21 cellular contexts compared by ENCODE assay signal in genomic region chr13:89832827-89833226, GRCh38.
A peak's percentile ranks its signal among the peaks of the same experiment; 100 is the strongest.
DNase-seq lines count a peak whose midpoint lies in the region; ATAC-seq and TF ChIP-seq lines count a peak whose summit lies in the region.
"Had no signal": no experiment of that assay in that cellular context is flagged by ENCODE, and none has a peak within 500 bp of the region (broad histone marks: within the 10 kb centered on the region; RNA-seq: fewer than 3 reads in every experiment).

No MANE protein-coding gene starts in this region.

- H3K4me2 ChIP-seq in GM23338 = no peak overlapping the region
- H3K4me2 ChIP-seq: SK-N-SH had no signal

- H2AFZ ChIP-seq in GM23338 = no peak overlapping the region

- no peaks in the 10 kb centered on the region for H3F3A ChIP-seq in GM23338 (replicated peaks; ENCODE audit: low read depth)

- DNase-seq in GM23338 (ENCODE audit: low spot score) (peak; percentile 4), chondrocyte (ENCODE audit: low spot score) (no peak), kidney glomerular epithelial cell (lab: John Stamatoyannopoulos, UW) (peak; percentile 69), progenitor cell of endocrine pancreas (ENCODE audit: low spot score, unreplicated experiment) (no peak), G401 (ENCODE audit: low spot score) (no peak), GM19240 (ENCODE audit: insufficient read length, low spot score) (no peak)
- no peak for DNase-seq in stimulated activated effector memory CD8-positive, alpha-beta T cell treated with anti-CD3 and anti-CD28 coated beads, Interleukin-12 subunit alpha, Interleukin-12 subunit beta, amount 100 ng/mL, for 72 hours (ENCODE audit: low spot score in 2 of 2)
- no peak for DNase-seq in central memory CD4-positive, alpha-beta T cell
- DNase-seq: CD8-positive, alpha-beta memory T cell; DMS153; GOT3; Karpas-422; MM.1S; NCI-H1105 treated with DMSO at 0.1 percent for 48 hours; NCI-H187 treated with DMSO at 0.1 percent for 48 hours; NCI-H2171; NCI-H446 treated with DMSO at 0.1 percent for 48 hours; NCI-H82; Right ventricle myocardium superior; SK-N-SH had no signal

- H3K27me3 ChIP-seq in GM23338 (ENCODE audit: insufficient read depth) = no peaks in the 10 kb centered on the region

- no peaks in the 10 kb centered on the region for H3K36me3 Mint-ChIP-seq in GM23338 (ENCODE audit: low read depth)
- no peaks in the 10 kb centered on the region for H3K36me3 Mint-ChIP-seq in chondrocyte (ENCODE audit: low read depth)
- H3K36me3 Mint-ChIP-seq in progenitor cell of endocrine pancreas (ENCODE audit: insufficient read depth) = no peaks in the 10 kb centered on the region
- no peaks in the 10 kb centered on the region for H3K36me3 Mint-ChIP-seq in stimulated activated effector memory CD8-positive, alpha-beta T cell treated with anti-CD3 and anti-CD28 coated beads, Interleukin-12 subunit alpha, Interleukin-12 subunit beta, amount 100 ng/mL, for 72 hours
- H3K36me3 Mint-ChIP-seq: CD8-positive, alpha-beta memory T cell had no signal

- in situ Hi-C loops in G401 (cut with HindIII; ENCODE audit: low sequenced_read_pairs) = no loop called here

- H3K4me1 ChIP-seq in GM23338 (ENCODE audit: insufficient read depth) = no peaks in the 10 kb centered on the region

- H3K4me3 Mint-ChIP-seq in GM23338 (no peak overlapping the region), chondrocyte (ENCODE audit: unreplicated experiment) (no peak overlapping the region), progenitor cell of endocrine pancreas (ENCODE audit: low read depth) (peak overlapping the region; percentile 7)
- no peak overlapping the region for H3K4me3 Mint-ChIP-seq in stimulated activated effector memory CD8-positive, alpha-beta T cell treated with anti-CD3 and anti-CD28 coated beads, Interleukin-12 subunit alpha, Interleukin-12 subunit beta, amount 100 ng/mL, for 72 hours
- H3K4me3 Mint-ChIP-seq: CD8-positive, alpha-beta memory T cell had no signal

- TF ChIP-seq CTCF in GM23338 (conservative IDR thresholded peaks at IDR 0.05; ENCODE audit: low read depth in 2 of 2) (no peak), chondrocyte (IDR thresholded peaks at IDR 0.05) (no peak), progenitor cell of endocrine pancreas (IDR thresholded peaks at IDR 0.05; ENCODE audit: unreplicated experiment) (no peak)

- H3K27ac ChIP-seq in GM23338 (ENCODE audit: low read depth) = no peak overlapping the region

- H3K36me3 ChIP-seq in GM23338 (ENCODE audit: insufficient read depth) = no peaks in the 10 kb centered on the region

- no peak overlapping the region for H3K4me3 ChIP-seq in GM23338

- ATAC-seq in GM23338 = no peak
- no peak for ATAC-seq in stimulated activated effector memory CD8-positive, alpha-beta T cell treated with anti-CD3 and anti-CD28 coated beads, Interleukin-12 subunit alpha, Interleukin-12 subunit beta, amount 100 ng/mL, for 72 hours
- ATAC-seq: Panc1 had no signal

- H3K9me2 ChIP-seq in GM23338 (ENCODE audit: insufficient read depth) = no peaks in the 10 kb centered on the region
- H3K9me2 ChIP-seq: SK-N-SH had no signal

- H3K27me3 Mint-ChIP-seq in GM23338 (ENCODE audit: insufficient read depth, low read depth, poor library complexity) (no peaks in the 10 kb centered on the region), chondrocyte (ENCODE audit: low read depth) (no peaks in the 10 kb centered on the region), progenitor cell of endocrine pancreas (no peaks in the 10 kb centered on the region)
- H3K27me3 Mint-ChIP-seq: CD8-positive, alpha-beta memory T cell had no signal

- H3K27ac Mint-ChIP-seq in GM23338 (no peak overlapping the region), chondrocyte (ENCODE audit: unreplicated experiment) (peak overlapping the region; percentile 12), progenitor cell of endocrine pancreas (peak overlapping the region; percentile 2)
- no peak overlapping the region for H3K27ac Mint-ChIP-seq in stimulated activated effector memory CD8-positive, alpha-beta T cell treated with anti-CD3 and anti-CD28 coated beads, Interleukin-12 subunit alpha, Interleukin-12 subunit beta, amount 100 ng/mL, for 72 hours
- H3K27ac Mint-ChIP-seq: CD8-positive, alpha-beta memory T cell had no signal

- no peaks in the 10 kb centered on the region for H3K79me2 ChIP-seq in GM23338 (replicated peaks; ENCODE audit: insufficient read depth)

- peaks cover 5% of the 10 kb centered on the region; the same call in 2 of the 3 replicates for H3K4me1 Mint-ChIP-seq in GM23338
- H3K4me1 Mint-ChIP-seq in chondrocyte (ENCODE audit: low read depth) = peaks cover 22% of the 10 kb centered on the region
- H3K4me1 Mint-ChIP-seq in progenitor cell of endocrine pancreas (ENCODE audit: low read depth) = peaks cover 11% of the 10 kb centered on the region
- no peaks in the 10 kb centered on the region for H3K4me1 Mint-ChIP-seq in stimulated activated effector memory CD8-positive, alpha-beta T cell treated with anti-CD3 and anti-CD28 coated beads, Interleukin-12 subunit alpha, Interleukin-12 subunit beta, amount 100 ng/mL, for 72 hours
- H3K4me1 Mint-ChIP-seq: CD8-positive, alpha-beta memory T cell had no signal

- H3K9me3 Mint-ChIP-seq in GM23338 (no peaks in the 10 kb centered on the region), chondrocyte (ENCODE audit: low read depth) (peaks cover 4% of the 10 kb centered on the region), progenitor cell of endocrine pancreas (ENCODE audit: low read depth) (no peaks in the 10 kb centered on the region)
- peaks cover 8% of the 10 kb centered on the region for H3K9me3 Mint-ChIP-seq in stimulated activated effector memory CD8-positive, alpha-beta T cell treated with anti-CD3 and anti-CD28 coated beads, Interleukin-12 subunit alpha, Interleukin-12 subunit beta, amount 100 ng/mL, for 72 hours

- H4K20me1 ChIP-seq in GM23338 (replicated peaks; ENCODE audit: insufficient read depth) = no peaks in the 10 kb centered on the region

TF ChIP-seq in GM23338, 12 proteins besides CTCF, POLR2A, EP300 and RAD21:
- no peak for TF ChIP-seq NANOG (IDR thresholded peaks at IDR 0.05; ENCODE audit: borderline replicate concordance)
- TF ChIP-seq, protein P1, sequence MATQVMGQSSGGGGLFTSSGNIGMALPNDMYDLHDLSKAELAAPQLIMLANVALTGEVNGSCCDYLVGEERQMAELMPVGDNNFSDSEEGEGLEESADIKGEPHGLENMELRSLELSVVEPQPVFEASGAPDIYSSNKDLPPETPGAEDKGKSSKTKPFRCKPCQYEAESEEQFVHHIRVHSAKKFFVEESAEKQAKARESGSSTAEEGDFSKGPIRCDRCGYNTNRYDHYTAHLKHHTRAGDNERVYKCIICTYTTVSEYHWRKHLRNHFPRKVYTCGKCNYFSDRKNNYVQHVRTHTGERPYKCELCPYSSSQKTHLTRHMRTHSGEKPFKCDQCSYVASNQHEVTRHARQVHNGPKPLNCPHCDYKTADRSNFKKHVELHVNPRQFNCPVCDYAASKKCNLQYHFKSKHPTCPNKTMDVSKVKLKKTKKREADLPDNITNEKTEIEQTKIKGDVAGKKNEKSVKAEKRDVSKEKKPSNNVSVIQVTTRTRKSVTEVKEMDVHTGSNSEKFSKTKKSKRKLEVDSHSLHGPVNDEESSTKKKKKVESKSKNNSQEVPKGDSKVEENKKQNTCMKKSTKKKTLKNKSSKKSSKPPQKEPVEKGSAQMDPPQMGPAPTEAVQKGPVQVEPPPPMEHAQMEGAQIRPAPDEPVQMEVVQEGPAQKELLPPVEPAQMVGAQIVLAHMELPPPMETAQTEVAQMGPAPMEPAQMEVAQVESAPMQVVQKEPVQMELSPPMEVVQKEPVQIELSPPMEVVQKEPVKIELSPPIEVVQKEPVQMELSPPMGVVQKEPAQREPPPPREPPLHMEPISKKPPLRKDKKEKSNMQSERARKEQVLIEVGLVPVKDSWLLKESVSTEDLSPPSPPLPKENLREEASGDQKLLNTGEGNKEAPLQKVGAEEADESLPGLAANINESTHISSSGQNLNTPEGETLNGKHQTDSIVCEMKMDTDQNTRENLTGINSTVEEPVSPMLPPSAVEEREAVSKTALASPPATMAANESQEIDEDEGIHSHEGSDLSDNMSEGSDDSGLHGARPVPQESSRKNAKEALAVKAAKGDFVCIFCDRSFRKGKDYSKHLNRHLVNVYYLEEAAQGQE (IDR thresholded peaks at IDR 0.05; ENCODE audit: unreplicated experiment) = no peak
- TF ChIP-seq POLR2AphosphoS5 (IDR thresholded peaks at IDR 0.05; ENCODE audit: low read depth) = no peak

Comparison
In these comparisons a context has a peak if more than half of its experiments do, and no peak if none do; other contexts are left out.
1. DNase-seq: peak in GM23338 (single experiment) and kidney glomerular epithelial cell (single experiment); none in chondrocyte (single experiment), progenitor cell of endocrine pancreas (single experiment), stimulated activated effector memory CD8-positive, alpha-beta T cell treated with anti-CD3 and anti-CD28 coated beads, Interleukin-12 subunit alpha, Interleukin-12 subunit beta, amount 100 ng/mL, for 72 hours (0 of 2), central memory CD4-positive, alpha-beta T cell (single experiment), G401 (single experiment) and GM19240 (single experiment).
2. H3K27ac Mint-ChIP-seq: peak in chondrocyte (single experiment) and progenitor cell of endocrine pancreas (single experiment); none in GM23338 (single experiment) and stimulated activated effector memory CD8-positive, alpha-beta T cell treated with anti-CD3 and anti-CD28 coated beads, Interleukin-12 subunit alpha, Interleukin-12 subunit beta, amount 100 ng/mL, for 72 hours (single experiment).